ENCODE assay signal across 15 cellular contexts in the genomic region with DNA sequence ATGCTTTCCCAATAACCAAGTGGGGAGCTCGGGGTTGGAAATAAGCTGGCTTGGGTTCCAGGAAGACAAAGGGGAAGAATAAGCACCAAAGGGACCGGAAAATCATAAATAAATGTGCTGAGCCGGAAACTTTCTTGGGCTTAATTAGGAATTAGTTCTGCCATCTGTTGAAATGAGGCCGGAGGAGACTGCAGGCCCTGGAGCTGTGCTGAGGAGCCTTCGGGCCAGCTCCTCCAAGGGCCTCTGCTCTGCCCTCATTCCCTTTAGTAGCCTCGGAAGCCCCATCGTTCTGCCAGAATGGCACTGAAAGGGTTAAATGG. TPM values are rescaled to one million over a fixed set of nuclear protein-coding genes. Genes with fewer than 3 reads are reported as not detected.
"Had no signal": no experiment of that assay in that cellular context is flagged by ENCODE, and none has a peak within 500 bp of the region (broad histone marks: within the 10 kb centered on the region; RNA-seq: fewer than 3 reads in every experiment).

No MANE protein-coding gene starts in this region.

- H3K36me3 Mint-ChIP-seq: natural killer cell treated with Interleukin-12 subunit alpha and Interleukin-12 subunit beta and Interleukin-15 and Interleukin-18, amount 100 ng/mL, for 72 hours had no signal

- DNase-seq: activated CD4-positive, alpha-beta T cell treated with anti-CD3 and anti-CD28 coated beads for 4 hours; activated naive CD4-positive, alpha-beta T cell treated with Interleukin-2 at 50 U/mL for 16 hours; cerebellar nuclear complex; dermis blood vessel endothelial cell; esophagus squamous epithelium; foreskin fibroblast; stimulated activated CD4-positive, alpha-beta T cell treated with anti-CD3 and anti-CD28 coated beads, Interleukin-4, amount 100 ng/mL, for 4 hours; stimulated activated naive CD8-positive, alpha-beta T cell treated with anti-CD3 and anti-CD28 coated beads, Interleukin-15, amount 100 ng/mL, for 72 hours; T-helper 9 cell had no signal

- H3K27ac Mint-ChIP-seq: activated T-helper 1 cell treated with anti-CD3 and anti-CD28 coated beads, Interleukin-12 subunit alpha, Interleukin-12 subunit beta, Interleukin-2, Interleukin-4 antibody, amounts not matched to agents 30 ng/mL and 10 ng/mL and 1 ng/mL, durations not matched to agents 14 hours and 24 hours and 36 hours; natural killer cell treated with Interleukin-12 subunit alpha and Interleukin-12 subunit beta and Interleukin-15 and Interleukin-18, amount 100 ng/mL, for 72 hours; stimulated activated naive CD8-positive, alpha-beta T cell treated with anti-CD3 and anti-CD28 coated beads, Interleukin-15, amount 100 ng/mL, for 72 hours had no signal

- ATAC-seq: natural killer cell treated with Interleukin-12 subunit alpha and Interleukin-12 subunit beta and Interleukin-15 and Interleukin-18, amount 100 ng/mL, for 72 hours; stimulated activated naive CD8-positive, alpha-beta T cell treated with anti-CD3 and anti-CD28 coated beads, Interleukin-15, amount 100 ng/mL, for 72 hours had no signal

- H3K4me1 ChIP-seq: psoas muscle, tibial artery, vagina had no signal

- H3K9me3 ChIP-seq: esophagus squamous epithelium, psoas muscle, tibial artery, vagina had no signal

- H3K36me3 ChIP-seq: vagina had no signal

- H3K27ac ChIP-seq: psoas muscle, tibial artery, vagina, VCaP had no signal

- H3K4me3 ChIP-seq: esophagus squamous epithelium, psoas muscle, tibial artery, vagina had no signal

- H3K27me3 Mint-ChIP-seq: natural killer cell treated with Interleukin-12 subunit alpha and Interleukin-12 subunit beta and Interleukin-15 and Interleukin-18, amount 100 ng/mL, for 72 hours; stimulated activated naive CD8-positive, alpha-beta T cell treated with anti-CD3 and anti-CD28 coated beads, Interleukin-15, amount 100 ng/mL, for 72 hours had no signal

- H3K27me3 ChIP-seq: esophagus squamous epithelium, tibial artery, vagina had no signal

- H3K4me1 Mint-ChIP-seq: stimulated activated naive CD8-positive, alpha-beta T cell treated with anti-CD3 and anti-CD28 coated beads, Interleukin-15, amount 100 ng/mL, for 72 hours had no signal

- H3K4me3 Mint-ChIP-seq: activated T-helper 1 cell treated with anti-CD3 and anti-CD28 coated beads, Interleukin-12 subunit alpha, Interleukin-12 subunit beta, Interleukin-2, Interleukin-4 antibody, amounts not matched to agents 30 ng/mL and 10 ng/mL and 1 ng/mL, durations not matched to agents 14 hours and 24 hours and 36 hours; natural killer cell treated with Interleukin-12 subunit alpha and Interleukin-12 subunit beta and Interleukin-15 and Interleukin-18, amount 100 ng/mL, for 72 hours; stimulated activated naive CD8-positive, alpha-beta T cell treated with anti-CD3 and anti-CD28 coated beads, Interleukin-15, amount 100 ng/mL, for 72 hours had no signal

RNA-seq across cellular contexts. Expression of a gene that starts 36.5 kb away (rescaled TPM):
- total RNA-seq: natural killer cell treated with Interleukin-12 subunit alpha and Interleukin-12 subunit beta and Interleukin-15 and Interleukin-18, amount 100 ng/mL, for 72 hours; vagina had no signal
